In genomic region chr7:5333121-5334050, GRCh38 we compare ENCODE assay signal across 25 cellular contexts. TPM values are rescaled to one million over a fixed set of nuclear protein-coding genes. Genes with fewer than 3 reads are reported as not detected.
DNase-seq lines count a peak whose midpoint lies in the region; ATAC-seq and TF ChIP-seq lines count a peak whose summit lies in the region.
"Had no signal": no experiment of that assay in that cellular context is flagged by ENCODE, and none has a peak within 500 bp of the region (broad histone marks: within the 10 kb centered on the region; RNA-seq: fewer than 3 reads in every experiment).

No MANE protein-coding gene starts in this region.

- H3F3A ChIP-seq in SK-N-SH (replicated peaks; ENCODE audit: insufficient read depth), result peaks cover 12% of the 10 kb centered on the region

- DNase-seq in Right ventricle myocardium inferior (ENCODE audit: missing footprints), result peak; percentile 34
- no peak for DNase-seq in left ventricle myocardium superior
- DNase-seq in SK-N-SH, result peak; percentile 33
- peak; percentile 64 to 67 for DNase-seq in left colon
- DNase-seq in type B pancreatic cell (ENCODE audit: extremely low spot score, unreplicated experiment), result no peak
- DNase-seq in T-cell, result no peak
- no peak for DNase-seq in coronary artery (ENCODE audit: low spot score)
- no peak for DNase-seq in NCI-H2171 (lab: John Stamatoyannopoulos, UW)
- DNase-seq: activated CD4-positive, alpha-beta T cell treated with anti-CD3 and anti-CD28 coated beads, Interleukin-2, amount 10 ng/mL, durations not matched to agents 24 days and 14 days; activated naive CD4-positive, alpha-beta T cell treated with Interleukin-2 at 50 U/mL for 16 hours; activated T-cell treated with anti-CD3 and anti-CD28 coated beads, Interleukin-2, amount 50 U/mL, for 48 hours; CD4-positive, CD25-positive, alpha-beta regulatory T cell; effector CD4-positive, alpha-beta T cell; KBM-7; NCI-H2029; NCI-H2227 treated with DMSO at 0.1 percent for 48 hours; psoas muscle; stimulated activated naive CD4-positive, alpha-beta T cell treated with Interleukin-2 at 50 U/mL for 16 hours; T-helper 9 cell; WERI-Rb-1 had no signal

- no peak for TF ChIP-seq EP300 in SK-N-SH (IDR thresholded peaks at IDR 0.05; ENCODE audit: borderline replicate concordance in 1 of 2, low read depth in 1 of 2, low read length in 1 of 2)

- TF ChIP-seq RAD21 in SK-N-SH (IDR thresholded peaks at IDR 0.05; ENCODE audit: low read length), result no peak

- no peak for ATAC-seq in Right ventricle myocardium inferior
- ATAC-seq in left ventricle myocardium superior, result no peak
- ATAC-seq in left colon, result peak; percentile 95
- ATAC-seq in T-cell (replicated peaks in 1 of 4), result no peak

- peaks cover 19 to 70% of the 10 kb centered on the region in 2 experiments for H3K36me3 ChIP-seq in SK-N-SH (replicated peaks in 1 of 2; ENCODE audit: control insufficient read depth in 1 of 2, insufficient read depth in 2 of 2, low read length in 1 of 2)

- H3K36me3 Mint-ChIP-seq in type B pancreatic cell (peaks cover 34% of the 10 kb centered on the region), T-cell (peaks cover 51% of the 10 kb centered on the region)

- CTCF ChIA-PET in SK-N-SH (lab: Yijun Ruan, JAX), result interaction anchor here (1.0 kb wide), 1 partner anchor 162 kb away, joined by 3 read pairs; no protein-coding TSS in a partner anchor
- CTCF ChIA-PET in T-cell (lab: Charles Lee), result no interaction called here

- no peak overlapping the region for H2AFZ ChIP-seq in SK-N-SH (ENCODE audit: low read depth)

- no peaks in the 10 kb centered on the region for H3K27me3 ChIP-seq in SK-N-SH (ENCODE audit: insufficient read depth)
- H3K27me3 ChIP-seq: neutrophil had no signal

- no peaks in the 10 kb centered on the region for H3K9me3 Mint-ChIP-seq in type B pancreatic cell
- peaks cover 0 to 19% (median 16%) of the 10 kb centered on the region in 3 donors for H3K9me3 Mint-ChIP-seq in T-cell

- TF ChIP-seq CTCF in SK-N-SH (IDR thresholded peaks at IDR 0.05) (no peak), type B pancreatic cell (conservative IDR thresholded peaks at IDR 0.05) (no peak), coronary artery (IDR thresholded peaks at IDR 0.05) (no peak)

- no peak overlapping the region for H3K4me2 ChIP-seq in SK-N-SH

- H3K9me2 ChIP-seq in SK-N-SH, result no peaks in the 10 kb centered on the region

- POLR2A ChIA-PET in SK-N-SH (lab: Yijun Ruan, JAX), result no interaction called here
- POLR2A ChIA-PET in T-cell (lab: Charles Lee), result no interaction called here

- H3K4me1 Mint-ChIP-seq in type B pancreatic cell (ENCODE audit: unreplicated experiment) (no peaks in the 10 kb centered on the region), T-cell (peaks cover 23 to 28% (median 26%) of the 10 kb centered on the region in 3 donors)
- H3K4me1 Mint-ChIP-seq: brain had no signal

- H4K20me1 ChIP-seq in SK-N-SH (ENCODE audit: insufficient read depth), result peaks cover 15% of the 10 kb centered on the region; the same call in 1 of the 2 replicates

- H3K27me3 Mint-ChIP-seq in type B pancreatic cell (no peaks in the 10 kb centered on the region), T-cell (no peaks in the 10 kb centered on the region)
- H3K27me3 Mint-ChIP-seq: activated CD4-positive, alpha-beta T cell treated with anti-CD3 and anti-CD28 coated beads, Interleukin-2, amount 10 ng/mL, durations not matched to agents 24 days and 14 days; CD4-positive, CD25-positive, alpha-beta regulatory T cell had no signal

- H3K27ac ChIP-seq in SK-N-SH (ENCODE audit: low read depth in 2 of 2, low read length in 1 of 2), result no peak overlapping the region
- no peak overlapping the region for H3K27ac ChIP-seq in coronary artery
- H3K27ac ChIP-seq: 22Rv1, psoas muscle, thoracic aorta, WERI-Rb-1 had no signal

- H3K4me3 Mint-ChIP-seq in type B pancreatic cell, result no peak overlapping the region
- H3K4me3 Mint-ChIP-seq in T-cell, result peak overlapping the region in 1 of 3 donors; percentile 19
- H3K4me3 Mint-ChIP-seq: activated CD4-positive, alpha-beta T cell treated with anti-CD3 and anti-CD28 coated beads, Interleukin-2, amount 10 ng/mL, durations not matched to agents 24 days and 14 days; brain; CD4-positive, CD25-positive, alpha-beta regulatory T cell had no signal

- 91% methylated on average over 31 of the region's 32 CpGs for WGBS in SK-N-SH (ENCODE audit: low lambda C conversion rate)

- H3K4me3 ChIP-seq in SK-N-SH (ENCODE audit: low read depth in 2 of 2, low read length in 1 of 2) (no peak overlapping the region), coronary artery (no peak overlapping the region)
- H3K4me3 ChIP-seq: HAP-1, psoas muscle, thoracic aorta had no signal

- peaks cover 9% of the 10 kb centered on the region; the same call in 1 of the 2 replicates for H3K9me3 ChIP-seq in SK-N-SH
- H3K9me3 ChIP-seq: HAP-1, neutrophil, psoas muscle had no signal

- H3K9ac ChIP-seq in SK-N-SH, result no peak overlapping the region

- H3K27ac Mint-ChIP-seq in type B pancreatic cell (peak overlapping the region; percentile 39), T-cell (no peak overlapping the region)
- H3K27ac Mint-ChIP-seq: activated CD4-positive, alpha-beta T cell treated with anti-CD3 and anti-CD28 coated beads, Interleukin-2, amount 10 ng/mL, durations not matched to agents 24 days and 14 days; CD4-positive, CD25-positive, alpha-beta regulatory T cell had no signal

- no peaks in the 10 kb centered on the region for H3K4me1 ChIP-seq in SK-N-SH (ENCODE audit: control insufficient read depth in 1 of 2, insufficient read depth in 2 of 2, low read depth in 1 of 2, low read length in 1 of 2)
- H3K4me1 ChIP-seq: HAP-1, psoas muscle had no signal

- peaks cover 69% of the 10 kb centered on the region for H3K79me2 ChIP-seq in SK-N-SH (ENCODE audit: insufficient read depth)

- intact Hi-C loops in Right ventricle myocardium inferior (cut with DNase I), result no loop called here
- intact Hi-C loops in left ventricle myocardium superior (cut with micrococcal nuclease), result no loop called here
- intact Hi-C loops in left colon (cut with DNase I, micrococcal nuclease), result no loop called here

TF ChIP-seq in SK-N-SH, 30 proteins besides CTCF, POLR2A, EP300 and RAD21 (continues in another document):
- TF ChIP-seq TCF12 (IDR thresholded peaks at IDR 0.05), result no peak
- no peak for TF ChIP-seq FOXM1 (IDR thresholded peaks at IDR 0.05; ENCODE audit: low read depth)
- no peak for TF ChIP-seq REST (IDR thresholded peaks at IDR 0.05; ENCODE audit: low read depth, low read length)
- no peak for TF ChIP-seq TEAD4 (IDR thresholded peaks at IDR 0.05; ENCODE audit: borderline replicate concordance, insufficient read depth)
- TF ChIP-seq GATA2 (CRISPR knock-in tag; IDR thresholded peaks at IDR 0.05), result no peak
- no peak for TF ChIP-seq TAF1 (IDR thresholded peaks at IDR 0.05; ENCODE audit: borderline replicate concordance, low read depth, low read length)
- no peak for TF ChIP-seq SMC3 (IDR thresholded peaks at IDR 0.05; ENCODE audit: low read depth, low read length)
- no peak for TF ChIP-seq RCOR1 (IDR thresholded peaks at IDR 0.05; ENCODE audit: low read length)
- no peak for TF ChIP-seq IRF3 (IDR thresholded peaks at IDR 0.05; ENCODE audit: low read depth, low read length)
- no peak for TF ChIP-seq NRF1 (IDR thresholded peaks at IDR 0.05; ENCODE audit: low read depth, low read length)
- no peak for TF ChIP-seq ELF1 (IDR thresholded peaks at IDR 0.05)
- no peak for TF ChIP-seq JUND (IDR thresholded peaks at IDR 0.05)
- TF ChIP-seq CHD2 (IDR thresholded peaks at IDR 0.05; ENCODE audit: low read length, partially characterized antibody), result no peak

RNA-seq across cellular contexts. Expression of gene SLC29A4, which starts 50.6 kb away (rescaled TPM):
- 4.0 TPM for total RNA-seq in Right ventricle myocardium inferior
- total RNA-seq in left ventricle myocardium superior, result 2.3 TPM
- 11.2 and 12.3 TPM in 2 replicates for polyA plus RNA-seq in SK-N-SH (2012; rRNA removed)
- 4.4 and 8.9 TPM in 2 replicates for polyA plus RNA-seq in SK-N-SH (2012; cell fraction: cytosol; rRNA removed)
- 18.5 and 19.4 TPM in 2 replicates for polyA plus RNA-seq in SK-N-SH (2012; cell fraction: nucleus; rRNA removed)
- total RNA-seq in left colon, result 10 to 100 TPM in 1 of 2 donors, 1 to 10 TPM in 1; 3.2 to 23.4 TPM
- 76.1 and 79.6 TPM in 2 replicates for total RNA-seq in type B pancreatic cell (ENCODE audit: low replicate concordance)
- total RNA-seq in T-cell, result under 1 TPM; 0.20 to 0.49 (median 0.32) TPM

Comparison
In these comparisons a context has a peak if more than half of its experiments do, and no peak if none do; other contexts are left out.
1. DNase-seq: peak in Right ventricle myocardium inferior (single experiment), SK-N-SH (single experiment) and left colon (2 of 2); none in left ventricle myocardium superior (single experiment), type B pancreatic cell (single experiment), T-cell (0 of 34), coronary artery (single experiment) and NCI-H2171 (single experiment).